20 cellular contexts compared by ENCODE assay signal in genomic region chr12:54211920-54212319, GRCh38.
"Had no signal": no experiment of that assay in that cellular context is flagged by ENCODE, and none has a peak within 500 bp of the region (broad histone marks: within the 10 kb centered on the region; RNA-seq: fewer than 3 reads in every experiment).

No MANE protein-coding gene starts in this region.

- H3K27ac Mint-ChIP-seq: naive B cell; nephron; stimulated activated naive B cell treated with anti-CD40 and anti-IgM and Interleukin-4, amounts not matched to agents 10 μg/mL and 1 μg/mL and 100 μg/mL, for 72 hours; stimulated activated naive CD8-positive, alpha-beta T cell treated with anti-CD3 and anti-CD28 coated beads, Interleukin-15, amount 100 ng/mL, for 72 hours had no signal

- DNase-seq: cortex of kidney; dorsolateral prefrontal cortex; effector CD8-positive, alpha-beta T cell; foreskin melanocyte; heart left ventricle; hippocampal formation; left colon; left ventricle myocardium superior; mesenchymal stem cell; naive B cell; sigmoid colon; stimulated activated CD4-positive, alpha-beta T cell treated with anti-CD3 and anti-CD28 coated beads, Interleukin-2, amount 100 ng/mL, for 24 hours; stimulated activated CD4-positive, alpha-beta T cell treated with anti-CD3 and anti-CD28 coated beads, Interleukin-4, amount 100 ng/mL, for 4 hours; stimulated activated naive B cell treated with anti-CD40 and anti-IgM and Interleukin-4, amounts not matched to agents 10 μg/mL and 1 μg/mL and 100 μg/mL, for 72 hours; stimulated activated naive CD8-positive, alpha-beta T cell treated with anti-CD3 and anti-CD28 coated beads, Interleukin-15, amount 100 ng/mL, for 72 hours; testis had no signal

- H3K27me3 ChIP-seq: testis had no signal

- H3K9me3 ChIP-seq: heart left ventricle, sigmoid colon, testis, tibial nerve had no signal

- H3K36me3 Mint-ChIP-seq: naive B cell; stimulated activated naive B cell treated with anti-CD40 and anti-IgM and Interleukin-4, amounts not matched to agents 10 μg/mL and 1 μg/mL and 100 μg/mL, for 72 hours had no signal

- H3K9me3 Mint-ChIP-seq: naive B cell; nephron; stimulated activated naive B cell treated with anti-CD40 and anti-IgM and Interleukin-4, amounts not matched to agents 10 μg/mL and 1 μg/mL and 100 μg/mL, for 72 hours; stimulated activated naive CD8-positive, alpha-beta T cell treated with anti-CD3 and anti-CD28 coated beads, Interleukin-15, amount 100 ng/mL, for 72 hours had no signal

- H3K4me3 ChIP-seq: dorsolateral prefrontal cortex, heart left ventricle, lung, sigmoid colon, skin epidermis, testis, tibial nerve had no signal

- ATAC-seq: heart left ventricle; left colon; left ventricle myocardium superior; stimulated activated naive B cell treated with anti-CD40 and anti-IgM and Interleukin-4, amounts not matched to agents 10 μg/mL and 1 μg/mL and 100 μg/mL, for 72 hours; stimulated activated naive CD8-positive, alpha-beta T cell treated with anti-CD3 and anti-CD28 coated beads, Interleukin-15, amount 100 ng/mL, for 72 hours had no signal

- H3K36me3 ChIP-seq: heart left ventricle, sigmoid colon, tibial nerve had no signal

- H3K4me3 Mint-ChIP-seq: naive B cell; nephron; stimulated activated naive B cell treated with anti-CD40 and anti-IgM and Interleukin-4, amounts not matched to agents 10 μg/mL and 1 μg/mL and 100 μg/mL, for 72 hours; stimulated activated naive CD8-positive, alpha-beta T cell treated with anti-CD3 and anti-CD28 coated beads, Interleukin-15, amount 100 ng/mL, for 72 hours had no signal

- H3K27ac ChIP-seq: dorsolateral prefrontal cortex, heart left ventricle, sigmoid colon, skin epidermis, testis, tibial nerve had no signal
